Comparison of ENCODE assay signal across 20 cellular contexts in genomic region chr4:7018281-7018680, GRCh38. TPM values are rescaled to one million over a fixed set of nuclear protein-coding genes. Genes with fewer than 3 reads are reported as not detected.
DNase-seq lines count a peak whose midpoint lies in the region; ATAC-seq, FAIRE-seq and TF ChIP-seq lines count a peak whose summit lies in the region.
"Had no signal": no experiment of that assay in that cellular context is flagged by ENCODE, and none has a peak within 500 bp of the region (broad histone marks: within the 10 kb centered on the region; RNA-seq: fewer than 3 reads in every experiment).

No MANE protein-coding gene starts in this region.

- H3K36me3 ChIP-seq in HEK293 (ENCODE audit: control insufficient read depth in 2 of 2, insufficient read depth in 1 of 2, low read length in 2 of 2) (peaks cover 4 to 70% of the 10 kb centered on the region in 2 experiments; a peak in 2 of 3 replicates), mesenchymal stem cell (ENCODE audit: control insufficient read depth in 1 of 2, insufficient read depth in 2 of 2, low read depth in 1 of 2, low read length in 2 of 2) (peaks cover 47 to 71% of the 10 kb centered on the region in 2 experiments), osteoblast (ENCODE audit: insufficient read depth, low read length) (peaks cover 19% of the 10 kb centered on the region), gastrocnemius medialis (peaks cover 0 to 33% of the 10 kb centered on the region in 2 donors)

- H2BK15ac ChIP-seq in mesenchymal stem cell (ENCODE audit: low read depth, poor library complexity, severe bottlenecking), result no peak overlapping the region

- CTCF ChIA-PET in HEK293 (lab: Yijun Ruan, JAX), result interaction anchor here (1.5 kb wide), 1 partner anchor 25 kb away, joined by 8 read pairs; the partner anchor contains the start of gene TADA2B

- H2AK5ac ChIP-seq in mesenchymal stem cell (ENCODE audit: low read length, severe bottlenecking), result peak overlapping the region; percentile 3

- H3K79me2 ChIP-seq in osteoblast (ENCODE audit: insufficient read depth, low read length), result no peaks in the 10 kb centered on the region

- H2AFZ ChIP-seq in mesenchymal stem cell (ENCODE audit: low read depth, low read length) (no peak overlapping the region), osteoblast (ENCODE audit: low read length) (no peak overlapping the region)

- no peak overlapping the region for H3K4me3 Mint-ChIP-seq in activated naive CD4-positive, alpha-beta T cell treated with anti-CD3 and anti-CD28 coated beads, Interleukin-2, amount 50 U/mL, for 24 hours
- H3K4me3 Mint-ChIP-seq: CD4-positive, alpha-beta T cell; H9 had no signal

- ATAC-seq in HG02763 (IDR thresholded peaks at IDR 0.05; ENCODE audit: unreplicated experiment) (no peak), gastrocnemius medialis (no peak)
- ATAC-seq: A549 had no signal

- no peak overlapping the region for H3K9ac ChIP-seq in mesenchymal stem cell (ENCODE audit: low read length)

- no peaks in the 10 kb centered on the region for H4K20me1 ChIP-seq in osteoblast (ENCODE audit: insufficient read depth, low read length)

- no peak overlapping the region for H3K4me3 ChIP-seq in HEK293 (ENCODE audit: low read depth, low read length)
- H3K4me3 ChIP-seq in mesenchymal stem cell (ENCODE audit: insufficient read depth in 1 of 2, low read depth in 1 of 2, low read length in 2 of 2), result no peak overlapping the region
- no peak overlapping the region for H3K4me3 ChIP-seq in osteoblast (ENCODE audit: insufficient read depth, low read length)
- H3K4me3 ChIP-seq in gastrocnemius medialis, result no peak overlapping the region
- H3K4me3 ChIP-seq: A549 had no signal

- TF ChIP-seq POLR2A in gastrocnemius medialis (IDR thresholded peaks at IDR 0.05), result no peak

- no peak overlapping the region for H3K4ac ChIP-seq in mesenchymal stem cell (ENCODE audit: low read depth in 1 of 2, low read length in 2 of 2)

- H4K8ac ChIP-seq in mesenchymal stem cell (ENCODE audit: low read length), result no peak overlapping the region

- intact Hi-C loops in gastrocnemius medialis (cut with DNase I; ENCODE audit: low total_unique reads), result no loop called here

- no peaks in the 10 kb centered on the region for H3K4me1 Mint-ChIP-seq in activated naive CD4-positive, alpha-beta T cell treated with anti-CD3 and anti-CD28 coated beads, Interleukin-2, amount 50 U/mL, for 24 hours

- H3K79me1 ChIP-seq in mesenchymal stem cell (replicated peaks; ENCODE audit: low read length, poor library complexity, severe bottlenecking), result peaks cover 14% of the 10 kb centered on the region

- H3K27ac Mint-ChIP-seq in activated naive CD4-positive, alpha-beta T cell treated with anti-CD3 and anti-CD28 coated beads, Interleukin-2, amount 50 U/mL, for 24 hours, result peak overlapping the region; percentile 8
- H3K27ac Mint-ChIP-seq: CD4-positive, alpha-beta T cell; H9 had no signal

- 98% methylated on average over 8 of the region's 9 CpGs for WGBS in mesenchymal stem cell

- no peaks in the 10 kb centered on the region for H3K9me3 Mint-ChIP-seq in activated naive CD4-positive, alpha-beta T cell treated with anti-CD3 and anti-CD28 coated beads, Interleukin-2, amount 50 U/mL, for 24 hours
- H3K9me3 Mint-ChIP-seq: CD4-positive, alpha-beta T cell; H9 had no signal

- no peak overlapping the region for H3K18ac ChIP-seq in mesenchymal stem cell (ENCODE audit: low read depth in 1 of 2, low read length in 2 of 2)

- H2BK5ac ChIP-seq in mesenchymal stem cell (ENCODE audit: low read depth, low read length, poor library complexity, severe bottlenecking), result no peak overlapping the region

- H3K36me3 Mint-ChIP-seq in activated naive CD4-positive, alpha-beta T cell treated with anti-CD3 and anti-CD28 coated beads, Interleukin-2, amount 50 U/mL, for 24 hours, result peaks cover 9% of the 10 kb centered on the region

- no peak overlapping the region for H2BK120ac ChIP-seq in mesenchymal stem cell (ENCODE audit: low read depth, low read length)

- no peak overlapping the region for H3K14ac ChIP-seq in mesenchymal stem cell (ENCODE audit: low read length in 2 of 2)

- no peak overlapping the region for H3K27ac ChIP-seq in HEK293 (ENCODE audit: extremely low read depth, low read depth, low read length)
- H3K27ac ChIP-seq in mesenchymal stem cell (ENCODE audit: low read length, poor library complexity, severe bottlenecking), result no peak overlapping the region
- no peak overlapping the region for H3K27ac ChIP-seq in osteoblast (ENCODE audit: low read depth, low read length)
- H3K27ac ChIP-seq in gastrocnemius medialis, result no peak overlapping the region
- H3K27ac ChIP-seq: 22Rv1, A549, C4-2B had no signal

- POLR2A ChIA-PET in HEK293 (lab: Yijun Ruan, JAX), result no interaction called here

- no peak overlapping the region for H4K91ac ChIP-seq in mesenchymal stem cell (ENCODE audit: low read length)

- no peak overlapping the region for H2BK12ac ChIP-seq in mesenchymal stem cell (ENCODE audit: low read length in 2 of 2)

- H3K27me3 ChIP-seq in mesenchymal stem cell (ENCODE audit: control insufficient read depth in 1 of 2, insufficient read depth in 1 of 2, low read length in 2 of 2) (no peaks in the 10 kb centered on the region), osteoblast (ENCODE audit: insufficient read depth, low read length) (no peaks in the 10 kb centered on the region), gastrocnemius medialis (no peaks in the 10 kb centered on the region)

- DNase-seq in activated naive CD4-positive, alpha-beta T cell (lab: John Stamatoyannopoulos, UW), result no peak
- DNase-seq in mesenchymal stem cell, result no peak
- peak; percentile 13 for DNase-seq in osteoblast (ENCODE audit: insufficient read length, low spot score, missing footprints)
- DNase-seq in GM19239 (ENCODE audit: insufficient read length, low spot score), result no peak
- no peak for DNase-seq in gastrocnemius medialis
- DNase-seq: AML-193; CD4-positive, alpha-beta T cell; DMS153; DMS79; GDM1; H9 had no signal

- H3K4me1 ChIP-seq in HEK293 (ENCODE audit: control insufficient read depth, insufficient read depth, low read length) (no peaks in the 10 kb centered on the region), mesenchymal stem cell (ENCODE audit: control insufficient read depth, insufficient read depth, low read depth, low read length) (peaks cover 28% of the 10 kb centered on the region), osteoblast (ENCODE audit: insufficient read depth, low read length) (peaks cover 11% of the 10 kb centered on the region), gastrocnemius medialis (no peaks in the 10 kb centered on the region)

- no peaks in the 10 kb centered on the region for H3K27me3 Mint-ChIP-seq in activated naive CD4-positive, alpha-beta T cell treated with anti-CD3 and anti-CD28 coated beads, Interleukin-2, amount 50 U/mL, for 24 hours
- H3K27me3 Mint-ChIP-seq: CD4-positive, alpha-beta T cell had no signal

- H3K4me2 ChIP-seq in mesenchymal stem cell (ENCODE audit: low read length, poor library complexity, severe bottlenecking) (no peak overlapping the region), osteoblast (ENCODE audit: insufficient read depth, low read length) (no peak overlapping the region)
- H3K4me2 ChIP-seq: A549 had no signal

- in situ Hi-C loops in gastrocnemius medialis (cut with MboI; ENCODE audit: low sequenced_read_pairs in 4 of 4), result no loop called here

- no peak overlapping the region for H3K23ac ChIP-seq in mesenchymal stem cell (ENCODE audit: low read length in 2 of 2)

- TF ChIP-seq CTCF in HEK293 (tag by site-specific recombination; IDR thresholded peaks at IDR 0.05) (no peak), osteoblast (IDR thresholded peaks at IDR 0.05; ENCODE audit: extremely low read depth, low read depth, low read length) (no peak), gastrocnemius medialis (IDR thresholded peaks at IDR 0.05 in 4 of 5, conservative IDR thresholded peaks at IDR 0.05 in 1 of 5) (no peak)

- no peaks in the 10 kb centered on the region for H3K9me3 ChIP-seq in HEK293 (ENCODE audit: control insufficient read depth, insufficient read depth, low read depth, low read length)
- H3K9me3 ChIP-seq in mesenchymal stem cell (ENCODE audit: control insufficient read depth, low read length), result no peaks in the 10 kb centered on the region
- no peaks in the 10 kb centered on the region for H3K9me3 ChIP-seq in osteoblast (ENCODE audit: low read depth, low read length)
- no peaks in the 10 kb centered on the region for H3K9me3 ChIP-seq in gastrocnemius medialis
- H3K9me3 ChIP-seq: A549 had no signal

- no peak for FAIRE-seq in GM19239 (lab: Jason Lieb, UNC)
- FAIRE-seq: A549, GM12892, GM18507, H1 had no signal

TF ChIP-seq in HEK293, 187 proteins besides CTCF, POLR2A, EP300 and RAD21:
- TF ChIP-seq EGR2 (tag by site-specific recombination; IDR thresholded peaks at IDR 0.05; ENCODE audit: low read depth) (0 out of 2 replicates have a peak, but pooled peaks have one; percentile 21), ZFHX2 (tag by site-specific recombination; conservative IDR thresholded peaks at IDR 0.05) (peak; percentile 31; the same call in 1 of the 2 replicates), IKZF3 (tag by site-specific recombination; IDR thresholded peaks at IDR 0.05) (no peak)

RNA-seq across cellular contexts. Expression of gene TADA2B, which starts 24.9 kb away (rescaled TPM):
- 13.5 TPM for polyA plus RNA-seq in mesenchymal stem cell (2013, experiment 1 of 2)
- 14.1 TPM for polyA plus RNA-seq in mesenchymal stem cell (2013, experiment 2 of 2)
- total RNA-seq in osteoblast, result 12.7 and 13.0 TPM in 2 replicates
- 10 to 100 TPM; 55.4 to 70.2 (median 56.4) TPM for total RNA-seq in gastrocnemius medialis

RNA-seq across cellular contexts. Expression of gene GRPEL1, which starts 49.6 kb away (rescaled TPM):
- 21.0 TPM for polyA plus RNA-seq in mesenchymal stem cell (2013, experiment 1 of 2)
- 23.6 TPM for polyA plus RNA-seq in mesenchymal stem cell (2013, experiment 2 of 2)
- total RNA-seq in osteoblast (10.3 and 21.0 TPM in 2 replicates), gastrocnemius medialis (10 to 100 TPM; 28.8 to 58.0 (median 35.8) TPM)
